Comparison of ENCODE assay signal across 36 cellular contexts in genomic region chr5:2324788-2325187, GRCh38.
"Had no signal": no experiment of that assay in that cellular context is flagged by ENCODE, and none has a peak within 500 bp of the region (broad histone marks: within the 10 kb centered on the region; RNA-seq: fewer than 3 reads in every experiment).

No MANE protein-coding gene starts in this region.

- H3K27ac Mint-ChIP-seq: activated CD4-positive, alpha-beta T cell treated with anti-CD3 and anti-CD28 coated beads, Interleukin-2, amount 10 ng/mL, durations not matched to agents 24 days and 14 days; activated CD8-positive, alpha-beta T cell treated with anti-CD3 and anti-CD28 coated beads for 36 hours; activated naive CD4-positive, alpha-beta T cell treated with anti-CD3 and anti-CD28 coated beads, Interleukin-2, amount 50 U/mL, for 24 hours; activated naive CD8-positive, alpha-beta T cell treated with anti-CD3 and anti-CD28 coated beads, Interleukin-2, amount 10 ng/mL, durations not matched to agents 7 days and 5 days; activated T-cell treated with anti-CD3 and anti-CD28 coated beads, Interleukin-2, amount 50 U/mL, for 72 hours; activated T-helper 2 cell treated with anti-CD3 and anti-CD28 coated beads, Interferon-gamma antibody, Interleukin-2, Interleukin-4, amounts not matched to agents 10 μg/mL and 5 μg/mL and 100 μg/mL, durations not matched to agents 14 hours and 24 hours and 36 hours had no signal

- H3K36me3 Mint-ChIP-seq: activated naive CD4-positive, alpha-beta T cell treated with anti-CD3 and anti-CD28 coated beads, Interleukin-2, amount 50 U/mL, for 24 hours; activated naive CD8-positive, alpha-beta T cell treated with anti-CD3 and anti-CD28 coated beads, Interleukin-2, amount 10 ng/mL, durations not matched to agents 7 days and 5 days had no signal

- H3K36me3 ChIP-seq: ascending aorta, cardiac muscle cell, MG63, Peyer's patch, WERI-Rb-1 had no signal

- H3K27me3 Mint-ChIP-seq: activated CD4-positive, alpha-beta T cell treated with anti-CD3 and anti-CD28 coated beads, Interleukin-2, amount 10 ng/mL, durations not matched to agents 24 days and 14 days; activated naive CD8-positive, alpha-beta T cell treated with anti-CD3 and anti-CD28 coated beads, Interleukin-2, amount 10 ng/mL, durations not matched to agents 7 days and 5 days; central memory CD8-positive, alpha-beta T cell had no signal

- ATAC-seq: activated CD8-positive, alpha-beta T cell treated with anti-CD3 and anti-CD28 coated beads for 36 hours; activated T-cell treated with anti-CD3 and anti-CD28 coated beads, Interleukin-2, amount 50 U/mL, for 72 hours; PC-3; Right ventricle myocardium inferior; SK-N-SH treated with all-trans-retinoic acid at 6 μM for 48 hours had no signal

- H3K9me3 Mint-ChIP-seq: activated CD4-positive, alpha-beta T cell treated with anti-CD3 and anti-CD28 coated beads, Interleukin-2, amount 10 ng/mL, durations not matched to agents 24 days and 14 days; activated CD8-positive, alpha-beta T cell treated with anti-CD3 and anti-CD28 coated beads for 36 hours; activated naive CD4-positive, alpha-beta T cell treated with anti-CD3 and anti-CD28 coated beads, Interleukin-2, amount 50 U/mL, for 24 hours; activated naive CD8-positive, alpha-beta T cell treated with anti-CD3 and anti-CD28 coated beads, Interleukin-2, amount 10 ng/mL, durations not matched to agents 7 days and 5 days had no signal

- H3K9me3 ChIP-seq: ascending aorta, MG63, Peyer's patch had no signal

- H3K4me3 ChIP-seq: ascending aorta, cardiac muscle cell, MG63, Peyer's patch had no signal

- H3K4me1 Mint-ChIP-seq: activated CD4-positive, alpha-beta T cell treated with anti-CD3 and anti-CD28 coated beads, Interleukin-2, amount 10 ng/mL, durations not matched to agents 24 days and 14 days; activated naive CD4-positive, alpha-beta T cell treated with anti-CD3 and anti-CD28 coated beads, Interleukin-2, amount 50 U/mL, for 24 hours; activated naive CD8-positive, alpha-beta T cell treated with anti-CD3 and anti-CD28 coated beads, Interleukin-2, amount 10 ng/mL, durations not matched to agents 7 days and 5 days had no signal

- DNase-seq: activated CD4-positive, alpha-beta T cell treated with anti-CD3 and anti-CD28 coated beads, Interleukin-2, amount 10 ng/mL, durations not matched to agents 24 days and 14 days; activated CD4-positive, alpha-beta T cell treated with anti-CD3 and anti-CD28 coated beads, Interleukin-2, amount 50 U/mL, for 4 hours; activated CD8-positive, alpha-beta T cell treated with anti-CD3 and anti-CD28 coated beads for 36 hours; activated gamma-delta T cell; activated naive CD4-positive, alpha-beta T cell treated with Interleukin-2 at 50 U/mL for 16 hours; activated naive CD8-positive, alpha-beta T cell treated with anti-CD3 and anti-CD28 coated beads, Interleukin-2, amount 10 ng/mL, durations not matched to agents 7 days and 5 days; activated T-cell treated with anti-CD3 and anti-CD28 coated beads, Interleukin-2, amount 50 U/mL, for 1 hour; activated T-cell treated with anti-CD3 and anti-CD28 coated beads, Interleukin-2, amount 50 U/mL, for 72 hours; amygdala; Kasumi-1; MG63; NCI-H1048; NCI-H146; NCI-H187; NCI-H2029 treated with DMSO at 0.1 percent for 48 hours; NCI-H2107; NCI-H2171; NCI-H510A; NCI-H748 treated with DMSO at 0.1 percent for 48 hours; NK-92 treated with Interleukin-12 subunit alpha and Interleukin-12 subunit beta, amount 100 ng/mL, for 24 hours; PC-3; Peyer's patch; RPMI8226; SIG-M5; SW 1271; T-helper 1 cell; T-helper 2 cell; T-helper 9 cell; WERI-Rb-1 had no signal

- H3K4me3 Mint-ChIP-seq: activated CD4-positive, alpha-beta T cell treated with anti-CD3 and anti-CD28 coated beads, Interleukin-2, amount 10 ng/mL, durations not matched to agents 24 days and 14 days; activated CD8-positive, alpha-beta T cell treated with anti-CD3 and anti-CD28 coated beads for 36 hours; activated naive CD4-positive, alpha-beta T cell treated with anti-CD3 and anti-CD28 coated beads, Interleukin-2, amount 50 U/mL, for 24 hours; activated naive CD8-positive, alpha-beta T cell treated with anti-CD3 and anti-CD28 coated beads, Interleukin-2, amount 10 ng/mL, durations not matched to agents 7 days and 5 days; activated T-cell treated with anti-CD3 and anti-CD28 coated beads, Interleukin-2, amount 50 U/mL, for 72 hours; central memory CD8-positive, alpha-beta T cell had no signal

- H3K27ac ChIP-seq: ascending aorta, cardiac muscle cell, Peyer's patch, WERI-Rb-1 had no signal

- H3K4me1 ChIP-seq: ascending aorta, Peyer's patch had no signal

- H3K27me3 ChIP-seq: ascending aorta, cardiac muscle cell, MG63, Peyer's patch had no signal
